In genomic region chr5:91296691-91297143, GRCh38 we compare ENCODE assay signal across 11 cellular contexts.
A peak's percentile ranks its signal among the peaks of the same experiment; 100 is the strongest.
DNase-seq lines count a peak whose midpoint lies in the region; ATAC-seq and TF ChIP-seq lines count a peak whose summit lies in the region.
"Had no signal": no experiment of that assay in that cellular context is flagged by ENCODE, and none has a peak within 500 bp of the region (broad histone marks: within the 10 kb centered on the region; RNA-seq: fewer than 3 reads in every experiment).

No MANE protein-coding gene starts in this region.

- no peak overlapping the region for H3K4me3 ChIP-seq in breast epithelium
- H3K4me3 ChIP-seq in subcutaneous abdominal adipose tissue (ENCODE audit: low read depth in 1 of 5, low read length in 5 of 5) = no peak overlapping the region
- H3K4me3 ChIP-seq: ovary had no signal

- H3K4me1 ChIP-seq in breast epithelium (peaks cover 0 to 3% of the 10 kb centered on the region in 2 donors), subcutaneous abdominal adipose tissue (ENCODE audit: control insufficient read depth in 5 of 5, insufficient read depth in 5 of 5, low read length in 5 of 5) (peaks cover 0 to 19% (median 15%) of the 10 kb centered on the region in 5 donors)

- H3K9me3 ChIP-seq in breast epithelium (no peaks in the 10 kb centered on the region), subcutaneous abdominal adipose tissue (ENCODE audit: control insufficient read depth in 5 of 5, low read length in 5 of 5) (no peaks in the 10 kb centered on the region)
- H3K9me3 ChIP-seq: ovary had no signal

- no peak for ATAC-seq in GM21723 (IDR thresholded peaks at IDR 0.05; ENCODE audit: unreplicated experiment)
- ATAC-seq: effector memory CD8-positive, alpha-beta T cell had no signal

- no peaks in the 10 kb centered on the region for H3K27me3 ChIP-seq in breast epithelium
- H3K27me3 ChIP-seq in subcutaneous abdominal adipose tissue (ENCODE audit: control insufficient read depth in 5 of 5, insufficient read depth in 4 of 5, low read length in 5 of 5) = no peaks in the 10 kb centered on the region
- H3K27me3 ChIP-seq: ovary had no signal

- TF ChIP-seq POLR2A in breast epithelium (IDR thresholded peaks at IDR 0.05) = no peak

- H3K9ac ChIP-seq in subcutaneous abdominal adipose tissue (ENCODE audit: low read length in 5 of 5) = peak overlapping the region in 1 of 5 donors; percentile 32

- TF ChIP-seq CTCF in breast epithelium (IDR thresholded peaks at IDR 0.05) = no peak

- H3K36me3 ChIP-seq in breast epithelium (no peaks in the 10 kb centered on the region), subcutaneous abdominal adipose tissue (ENCODE audit: control insufficient read depth in 5 of 5, insufficient read depth in 5 of 5, low read length in 5 of 5) (no peaks in the 10 kb centered on the region)
- H3K36me3 ChIP-seq: ovary had no signal

- DNase-seq in H4 (ENCODE audit: low spot score) = peak; percentile 87
- peak in 1 of 2 donors; percentile 88 for DNase-seq in breast epithelium (ENCODE audit: low spot score in 2 of 2)
- peak; percentile 62 for DNase-seq in kidney glomerular epithelial cell (lab: John Stamatoyannopoulos, UW)
- DNase-seq in activated CD8-positive, alpha-beta memory T cell treated with anti-CD3 and anti-CD28 coated beads, Interleukin-2, amount 50 U/mL, for 48 hours = no peak
- DNase-seq in activated CD4-positive, CD25-positive, alpha-beta regulatory T cell treated with anti-CD3 and anti-CD28 coated beads, Interleukin-2, amount 50 U/mL, for 72 hours = no peak
- DNase-seq in GDM1 (lab: John Stamatoyannopoulos, UW) = no peak
- DNase-seq: activated naive CD4-positive, alpha-beta T cell treated with anti-CD3 and anti-CD28 coated beads, Interleukin-2, amount 50 U/mL, for 16 hours; effector memory CD8-positive, alpha-beta T cell; ovary had no signal

- intact Hi-C loops in breast epithelium (cut with DNase I; ENCODE audit: low total_unique reads) = no loop called here

- H3K27ac ChIP-seq in breast epithelium = peak overlapping the region; percentile 12 to 78
- peak overlapping the region; percentile 76 for H3K27ac ChIP-seq in subcutaneous abdominal adipose tissue (ENCODE audit: low read depth, low read length)
- H3K27ac ChIP-seq: ovary had no signal

Comparison
In these comparisons a context has a peak if more than half of its experiments do, and no peak if none do; other contexts are left out.
1. DNase-seq: peak in H4 (single experiment) and kidney glomerular epithelial cell (single experiment); none in activated CD8-positive, alpha-beta memory T cell treated with anti-CD3 and anti-CD28 coated beads, Interleukin-2, amount 50 U/mL, for 48 hours (single experiment), activated CD4-positive, CD25-positive, alpha-beta regulatory T cell treated with anti-CD3 and anti-CD28 coated beads, Interleukin-2, amount 50 U/mL, for 72 hours (single experiment) and GDM1 (single experiment).